ENCODE assay signal across 1 cellular context in genomic region chr16:49016461-49016860, GRCh38.
TF ChIP-seq lines count a peak whose summit lies in the region.

No MANE protein-coding gene starts in this region.

TF ChIP-seq in H1, 55 proteins besides CTCF, POLR2A, EP300 and RAD21 (continued from another document):
- no peak for TF ChIP-seq USF2 (IDR thresholded peaks at IDR 0.05; ENCODE audit: low read length)
- no peak for TF ChIP-seq CHD1 (IDR thresholded peaks at IDR 0.05; ENCODE audit: low read depth, low read length)
- no peak for TF ChIP-seq GABPA (IDR thresholded peaks at IDR 0.05; ENCODE audit: borderline replicate concordance, insufficient read depth, low read length)
TF ChIP-seq in H1: peak in this region for 0.
